Comparison of ENCODE assay signal across 37 cellular contexts in genomic region chr12:40853221-40853620, GRCh38.
"Had no signal": no experiment of that assay in that cellular context is flagged by ENCODE, and none has a peak within 500 bp of the region (broad histone marks: within the 10 kb centered on the region; RNA-seq: fewer than 3 reads in every experiment).

No MANE protein-coding gene starts in this region.

- H3K4me3 Mint-ChIP-seq: activated CD4-positive, alpha-beta memory T cell treated with anti-CD3 and anti-CD28 coated beads, Interleukin-2, amount 10 ng/mL, durations not matched to agents 7 days and 5 days; activated CD4-positive, alpha-beta T cell treated with anti-CD3 and anti-CD28 coated beads for 36 hours; activated CD4-positive, alpha-beta T cell treated with anti-CD3 and anti-CD28 coated beads, Interleukin-2, amount 10 ng/mL, durations not matched to agents 7 days and 5 days; activated CD8-positive, alpha-beta memory T cell treated with anti-CD3 and anti-CD28 coated beads, Interleukin-2, amount 10 ng/mL, durations not matched to agents 7 days and 5 days; activated CD8-positive, alpha-beta T cell treated with anti-CD3 and anti-CD28 coated beads, Interleukin-2, amount 10 ng/mL, durations not matched to agents 7 days and 5 days; activated naive CD4-positive, alpha-beta T cell treated with anti-CD3 and anti-CD28 coated beads, Interleukin-2, amount 10 ng/mL, durations not matched to agents 7 days and 5 days; activated naive CD4-positive, alpha-beta T cell treated with anti-CD3 and anti-CD28 coated beads, Interleukin-2, amount 50 U/mL, for 24 hours; activated naive CD8-positive, alpha-beta T cell; activated naive CD8-positive, alpha-beta T cell treated with anti-CD3 and anti-CD28 coated beads, Interleukin-2, amount 10 ng/mL, durations not matched to agents 7 days and 5 days; activated naive CD8-positive, alpha-beta T cell treated with anti-CD3 and anti-CD28 coated beads, Interleukin-2, amount 50 U/mL, for 24 hours; activated T-cell treated with anti-CD3 and anti-CD28 coated beads, Interleukin-2, amount 50 U/mL, for 24 hours; T-helper 1 cell treated with Interleukin-12 subunit alpha and Interleukin-12 subunit beta and Interleukin-4 antibody, amounts not matched to agents 30 μg/mL and 1 μg/mL, for 36 hours; T-helper 2 cell treated with Interferon-gamma antibody and Interleukin-4, amounts not matched to agents 5 μg/mL and 100 μg/mL, for 36 hours; WTC11 had no signal

- H3K27ac Mint-ChIP-seq: activated CD4-positive, alpha-beta memory T cell treated with anti-CD3 and anti-CD28 coated beads, Interleukin-2, amount 10 ng/mL, durations not matched to agents 7 days and 5 days; activated CD4-positive, alpha-beta T cell treated with anti-CD3 and anti-CD28 coated beads for 36 hours; activated CD4-positive, alpha-beta T cell treated with anti-CD3 and anti-CD28 coated beads, Interleukin-2, amount 10 ng/mL, durations not matched to agents 7 days and 5 days; activated CD8-positive, alpha-beta memory T cell treated with anti-CD3 and anti-CD28 coated beads, Interleukin-2, amount 10 ng/mL, durations not matched to agents 7 days and 5 days; activated CD8-positive, alpha-beta T cell treated with anti-CD3 and anti-CD28 coated beads, Interleukin-2, amount 10 ng/mL, durations not matched to agents 7 days and 5 days; activated naive CD4-positive, alpha-beta T cell treated with anti-CD3 and anti-CD28 coated beads, Interleukin-2, amount 10 ng/mL, durations not matched to agents 7 days and 5 days; activated naive CD4-positive, alpha-beta T cell treated with anti-CD3 and anti-CD28 coated beads, Interleukin-2, amount 50 U/mL, for 24 hours; activated naive CD8-positive, alpha-beta T cell; activated naive CD8-positive, alpha-beta T cell treated with anti-CD3 and anti-CD28 coated beads, Interleukin-2, amount 10 ng/mL, durations not matched to agents 7 days and 5 days; activated naive CD8-positive, alpha-beta T cell treated with anti-CD3 and anti-CD28 coated beads, Interleukin-2, amount 50 U/mL, for 24 hours; activated T-cell treated with anti-CD3 and anti-CD28 coated beads, Interleukin-2, amount 50 U/mL, for 24 hours; activated T-helper 2 cell treated with anti-CD3 and anti-CD28 coated beads, Interferon-gamma antibody, Interleukin-2, Interleukin-4, amounts not matched to agents 10 μg/mL and 5 μg/mL and 100 μg/mL, durations not matched to agents 14 hours and 24 hours and 36 hours; T-helper 1 cell treated with Interleukin-12 subunit alpha and Interleukin-12 subunit beta and Interleukin-4 antibody, amounts not matched to agents 30 μg/mL and 1 μg/mL, for 36 hours; T-helper 2 cell treated with Interferon-gamma antibody and Interleukin-4, amounts not matched to agents 5 μg/mL and 100 μg/mL, for 36 hours; WTC11 had no signal

- H3K27me3 ChIP-seq: ascending aorta, body of pancreas, brain microvascular endothelial cell, breast epithelium had no signal

- H3K4me1 ChIP-seq: ascending aorta, body of pancreas, breast epithelium had no signal

- DNase-seq: activated CD4-positive, alpha-beta memory T cell treated with anti-CD3 and anti-CD28 coated beads, Interleukin-2, amount 10 ng/mL, durations not matched to agents 7 days and 5 days; activated CD4-positive, alpha-beta T cell treated with anti-CD3 and anti-CD28 coated beads for 1 hour; activated CD4-positive, alpha-beta T cell treated with anti-CD3 and anti-CD28 coated beads for 36 hours; activated CD4-positive, alpha-beta T cell treated with anti-CD3 and anti-CD28 coated beads for 48 hours; activated CD4-positive, alpha-beta T cell treated with anti-CD3 and anti-CD28 coated beads, Interleukin-2, amount 10 ng/mL, durations not matched to agents 7 days and 5 days; activated CD4-positive, alpha-beta T cell treated with anti-CD3 and anti-CD28 coated beads, Interleukin-2, amount 50 U/mL, for 48 hours; activated CD4-positive, CD25-positive, alpha-beta regulatory T cell; activated CD8-positive, alpha-beta memory T cell treated with anti-CD3 and anti-CD28 coated beads for 24 hours; activated CD8-positive, alpha-beta memory T cell treated with anti-CD3 and anti-CD28 coated beads, Interleukin-2, amount 10 ng/mL, durations not matched to agents 7 days and 5 days; activated CD8-positive, alpha-beta memory T cell treated with anti-CD3 and anti-CD28 coated beads, Interleukin-2, amount 50 U/mL, for 48 hours; activated CD8-positive, alpha-beta T cell treated with anti-CD3 and anti-CD28 coated beads, Interleukin-2, amount 10 ng/mL, durations not matched to agents 7 days and 5 days; activated effector memory CD4-positive, alpha-beta T cell treated with Interleukin-2 at 50 U/mL for 16 hours; activated gamma-delta T cell; activated naive CD4-positive, alpha-beta T cell treated with anti-CD3 and anti-CD28 coated beads, Interleukin-2, amount 10 ng/mL, durations not matched to agents 7 days and 5 days; activated naive CD4-positive, alpha-beta T cell treated with Interleukin-2 at 50 U/mL for 16 hours; activated naive CD8-positive, alpha-beta T cell treated with anti-CD3 and anti-CD28 coated beads, Interleukin-2, amount 10 ng/mL, durations not matched to agents 7 days and 5 days; activated naive CD8-positive, alpha-beta T cell treated with anti-CD3 and anti-CD28 coated beads, Interleukin-2, amount 50 U/mL, for 24 hours; activated T-cell treated with anti-CD3 and anti-CD28 coated beads, Interleukin-2, amount 50 U/mL, for 24 hours; activated T-cell treated with anti-CD3 and anti-CD28 coated beads, Interleukin-2, amount 50 U/mL, for 48 hours; amygdala; anterior cingulate cortex; body of pancreas; brain microvascular endothelial cell; central memory CD4-positive, alpha-beta T cell; T-helper 1 cell; T-helper 2 cell; T-helper 9 cell; WERI-Rb-1 had no signal

- H3K9me3 Mint-ChIP-seq: activated CD4-positive, alpha-beta memory T cell treated with anti-CD3 and anti-CD28 coated beads, Interleukin-2, amount 10 ng/mL, durations not matched to agents 7 days and 5 days; activated CD4-positive, alpha-beta T cell treated with anti-CD3 and anti-CD28 coated beads, Interleukin-2, amount 10 ng/mL, durations not matched to agents 7 days and 5 days; activated naive CD8-positive, alpha-beta T cell treated with anti-CD3 and anti-CD28 coated beads, Interleukin-2, amount 50 U/mL, for 24 hours; activated T-cell treated with anti-CD3 and anti-CD28 coated beads, Interleukin-2, amount 50 U/mL, for 24 hours; activated T-helper 2 cell treated with anti-CD3 and anti-CD28 coated beads, Interferon-gamma antibody, Interleukin-2, Interleukin-4, amounts not matched to agents 10 μg/mL and 5 μg/mL and 100 μg/mL, durations not matched to agents 14 hours and 24 hours and 36 hours; T-helper 2 cell treated with Interferon-gamma antibody and Interleukin-4, amounts not matched to agents 5 μg/mL and 100 μg/mL, for 36 hours had no signal

- FAIRE-seq: TTC549 had no signal

- H3K36me3 ChIP-seq: ascending aorta, brain microvascular endothelial cell, breast epithelium, WERI-Rb-1 had no signal

- H3K9me3 ChIP-seq: ascending aorta, body of pancreas, breast epithelium had no signal

- H3K27ac ChIP-seq: ascending aorta, body of pancreas, brain microvascular endothelial cell, breast epithelium, WERI-Rb-1 had no signal

- H3K4me3 ChIP-seq: ascending aorta, body of pancreas, breast epithelium had no signal

- H3K27me3 Mint-ChIP-seq: activated CD4-positive, alpha-beta memory T cell treated with anti-CD3 and anti-CD28 coated beads, Interleukin-2, amount 10 ng/mL, durations not matched to agents 7 days and 5 days; activated CD4-positive, alpha-beta T cell treated with anti-CD3 and anti-CD28 coated beads for 36 hours; activated CD4-positive, alpha-beta T cell treated with anti-CD3 and anti-CD28 coated beads, Interleukin-2, amount 10 ng/mL, durations not matched to agents 7 days and 5 days; activated CD8-positive, alpha-beta memory T cell treated with anti-CD3 and anti-CD28 coated beads, Interleukin-2, amount 10 ng/mL, durations not matched to agents 7 days and 5 days; activated naive CD4-positive, alpha-beta T cell treated with anti-CD3 and anti-CD28 coated beads, Interleukin-2, amount 10 ng/mL, durations not matched to agents 7 days and 5 days; activated naive CD8-positive, alpha-beta T cell; activated naive CD8-positive, alpha-beta T cell treated with anti-CD3 and anti-CD28 coated beads, Interleukin-2, amount 10 ng/mL, durations not matched to agents 7 days and 5 days; activated naive CD8-positive, alpha-beta T cell treated with anti-CD3 and anti-CD28 coated beads, Interleukin-2, amount 50 U/mL, for 24 hours; activated T-cell treated with anti-CD3 and anti-CD28 coated beads, Interleukin-2, amount 50 U/mL, for 24 hours had no signal

- H3K4me1 Mint-ChIP-seq: activated CD4-positive, alpha-beta memory T cell treated with anti-CD3 and anti-CD28 coated beads, Interleukin-2, amount 10 ng/mL, durations not matched to agents 7 days and 5 days; activated CD4-positive, alpha-beta T cell treated with anti-CD3 and anti-CD28 coated beads for 36 hours; activated CD4-positive, alpha-beta T cell treated with anti-CD3 and anti-CD28 coated beads, Interleukin-2, amount 10 ng/mL, durations not matched to agents 7 days and 5 days; activated CD8-positive, alpha-beta memory T cell treated with anti-CD3 and anti-CD28 coated beads, Interleukin-2, amount 10 ng/mL, durations not matched to agents 7 days and 5 days; activated naive CD4-positive, alpha-beta T cell treated with anti-CD3 and anti-CD28 coated beads, Interleukin-2, amount 10 ng/mL, durations not matched to agents 7 days and 5 days; activated naive CD4-positive, alpha-beta T cell treated with anti-CD3 and anti-CD28 coated beads, Interleukin-2, amount 50 U/mL, for 24 hours; activated naive CD8-positive, alpha-beta T cell treated with anti-CD3 and anti-CD28 coated beads, Interleukin-2, amount 10 ng/mL, durations not matched to agents 7 days and 5 days; activated naive CD8-positive, alpha-beta T cell treated with anti-CD3 and anti-CD28 coated beads, Interleukin-2, amount 50 U/mL, for 24 hours had no signal

- H3K36me3 Mint-ChIP-seq: activated CD8-positive, alpha-beta memory T cell treated with anti-CD3 and anti-CD28 coated beads, Interleukin-2, amount 10 ng/mL, durations not matched to agents 7 days and 5 days; activated naive CD4-positive, alpha-beta T cell treated with anti-CD3 and anti-CD28 coated beads, Interleukin-2, amount 10 ng/mL, durations not matched to agents 7 days and 5 days; activated naive CD4-positive, alpha-beta T cell treated with anti-CD3 and anti-CD28 coated beads, Interleukin-2, amount 50 U/mL, for 24 hours; activated naive CD8-positive, alpha-beta T cell; activated naive CD8-positive, alpha-beta T cell treated with anti-CD3 and anti-CD28 coated beads, Interleukin-2, amount 10 ng/mL, durations not matched to agents 7 days and 5 days had no signal
